Comparison of ENCODE assay signal across 33 cellular contexts in the genomic region with DNA sequence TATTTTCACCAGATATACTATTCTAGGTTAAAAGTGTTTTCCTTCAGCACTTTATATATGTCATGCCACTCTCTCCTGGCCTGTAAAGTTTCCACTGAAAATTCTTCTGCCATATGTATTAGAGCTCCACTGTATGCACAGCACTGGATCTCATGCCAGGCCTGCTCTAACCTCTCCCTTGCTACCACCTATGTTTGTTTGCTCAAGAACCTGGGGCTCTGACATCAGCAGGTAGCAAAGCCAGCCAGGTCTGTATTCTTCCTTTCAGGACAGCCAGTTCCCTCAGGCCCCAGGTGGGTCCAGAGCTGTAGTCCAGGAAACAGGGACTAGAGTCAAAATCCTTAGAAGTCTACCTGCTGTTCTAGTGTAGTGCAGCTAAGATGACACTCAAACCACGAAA. TPM values are rescaled to one million over a fixed set of nuclear protein-coding genes. Genes with fewer than 3 reads are reported as not detected.
"Had no signal": no experiment of that assay in that cellular context is flagged by ENCODE, and none has a peak within 500 bp of the region (broad histone marks: within the 10 kb centered on the region; RNA-seq: fewer than 3 reads in every experiment).

No MANE protein-coding gene starts in this region.

- H3K27ac ChIP-seq: ascending aorta, cardiac muscle cell, VCaP had no signal

- H3K27me3 ChIP-seq: ascending aorta, cardiac muscle cell had no signal

- ATAC-seq: activated CD4-positive, alpha-beta T cell treated with anti-CD3 and anti-CD28 coated beads for 36 hours; activated CD8-positive, alpha-beta memory T cell treated with anti-CD3 and anti-CD28 coated beads, Interleukin-2, amount 10 ng/mL, durations not matched to agents 7 days and 5 days; activated CD8-positive, alpha-beta T cell treated with anti-CD3 and anti-CD28 coated beads, Interleukin-2, amount 10 ng/mL, durations not matched to agents 7 days and 5 days; activated naive CD8-positive, alpha-beta T cell treated with anti-CD3 and anti-CD28 coated beads, Interleukin-2, amount 50 U/mL, for 24 hours; T-helper 17 cell had no signal

- H3K4me3 ChIP-seq: ascending aorta, cardiac muscle cell had no signal

- H3K9me3 ChIP-seq: ascending aorta had no signal

- H3K4me1 ChIP-seq: ascending aorta had no signal

- H3K36me3 ChIP-seq: ascending aorta, cardiac muscle cell had no signal

- DNase-seq: activated B cell treated with CpG ODN at 0.5 μM for 24 hours; activated CD4-positive, alpha-beta memory T cell treated with anti-CD3 and anti-CD28 coated beads, Interleukin-2, amount 10 ng/mL, durations not matched to agents 7 days and 5 days; activated CD4-positive, alpha-beta T cell treated with anti-CD3 and anti-CD28 coated beads for 1 hour; activated CD4-positive, alpha-beta T cell treated with anti-CD3 and anti-CD28 coated beads for 36 hours; activated CD4-positive, alpha-beta T cell treated with anti-CD3 and anti-CD28 coated beads for 48 hours; activated CD4-positive, alpha-beta T cell treated with anti-CD3 and anti-CD28 coated beads, Interleukin-2, amount 10 ng/mL, durations not matched to agents 7 days and 5 days; activated CD4-positive, alpha-beta T cell treated with anti-CD3 and anti-CD28 coated beads, Interleukin-2, amount 50 U/mL, for 48 hours; activated CD8-positive, alpha-beta memory T cell treated with anti-CD3 and anti-CD28 coated beads for 24 hours; activated CD8-positive, alpha-beta memory T cell treated with anti-CD3 and anti-CD28 coated beads, Interleukin-2, amount 10 ng/mL, durations not matched to agents 7 days and 5 days; activated CD8-positive, alpha-beta memory T cell treated with anti-CD3 and anti-CD28 coated beads, Interleukin-2, amount 50 U/mL, for 48 hours; activated CD8-positive, alpha-beta T cell treated with anti-CD3 and anti-CD28 coated beads, Interleukin-2, amount 10 ng/mL, durations not matched to agents 7 days and 5 days; activated effector memory CD4-positive, alpha-beta T cell treated with Interleukin-2 at 50 U/mL for 16 hours; activated gamma-delta T cell; activated naive CD4-positive, alpha-beta T cell treated with anti-CD3 and anti-CD28 coated beads, Interleukin-2, amount 10 ng/mL, durations not matched to agents 7 days and 5 days; activated naive CD4-positive, alpha-beta T cell treated with Interleukin-2 at 50 U/mL for 16 hours; activated naive CD8-positive, alpha-beta T cell treated with anti-CD3 and anti-CD28 coated beads, Interleukin-2, amount 10 ng/mL, durations not matched to agents 7 days and 5 days; activated naive CD8-positive, alpha-beta T cell treated with anti-CD3 and anti-CD28 coated beads, Interleukin-2, amount 50 U/mL, for 24 hours; activated T-cell treated with anti-CD3 and anti-CD28 coated beads, Interleukin-2, amount 50 U/mL, for 24 hours; activated T-cell treated with anti-CD3 and anti-CD28 coated beads, Interleukin-2, amount 50 U/mL, for 48 hours; amygdala; anterior cingulate cortex; caudate nucleus; cerebellar nuclear complex; T-helper 17 cell had no signal

RNA-seq across cellular contexts. Expression of a gene that starts 19.1 kb away (rescaled TPM):
- total RNA-seq: activated B cell treated with CpG ODN at 0.5 μM for 24 hours; activated CD4-positive, alpha-beta memory T cell treated with anti-CD3 and anti-CD28 coated beads, Interleukin-2, amount 10 ng/mL, durations not matched to agents 7 days and 5 days; activated CD4-positive, alpha-beta T cell treated with anti-CD3 and anti-CD28 coated beads for 36 hours; activated CD4-positive, alpha-beta T cell treated with anti-CD3 and anti-CD28 coated beads, Interleukin-2, amount 10 ng/mL, durations not matched to agents 7 days and 5 days; activated CD8-positive, alpha-beta memory T cell treated with anti-CD3 and anti-CD28 coated beads, Interleukin-2, amount 10 ng/mL, durations not matched to agents 7 days and 5 days; activated CD8-positive, alpha-beta T cell treated with anti-CD3 and anti-CD28 coated beads, Interleukin-2, amount 10 ng/mL, durations not matched to agents 7 days and 5 days; activated naive CD8-positive, alpha-beta T cell treated with anti-CD3 and anti-CD28 coated beads, Interleukin-2, amount 10 ng/mL, durations not matched to agents 7 days and 5 days; activated T-helper 2 cell treated with anti-CD3 and anti-CD28 coated beads, Interferon-gamma antibody, Interleukin-2, Interleukin-4, amounts not matched to agents 10 μg/mL and 5 μg/mL and 100 μg/mL, durations not matched to agents 14 hours and 24 hours and 36 hours; ascending aorta; bronchial epithelial cell; cardiac muscle cell; chondrocyte; T-helper 1 cell treated with Interleukin-12 subunit alpha and Interleukin-12 subunit beta and Interleukin-4 antibody, amounts not matched to agents 30 ng/mL and 1 ng/mL, for 36 hours; T-helper 17 cell; T-helper 2 cell treated with Interferon-gamma antibody and Interleukin-4, amounts not matched to agents 100 ng/mL and 5 ng/mL, for 36 hours had no signal
- polyA plus RNA-seq: adipose tissue, cardiac muscle cell had no signal

RNA-seq across cellular contexts. Expression of a gene that starts 55.2 kb away (rescaled TPM):
- total RNA-seq: activated B cell treated with CpG ODN at 0.5 μM for 24 hours; activated CD4-positive, alpha-beta memory T cell treated with anti-CD3 and anti-CD28 coated beads, Interleukin-2, amount 10 ng/mL, durations not matched to agents 7 days and 5 days; activated CD4-positive, alpha-beta T cell treated with anti-CD3 and anti-CD28 coated beads for 36 hours; activated CD4-positive, alpha-beta T cell treated with anti-CD3 and anti-CD28 coated beads, Interleukin-2, amount 10 ng/mL, durations not matched to agents 7 days and 5 days; activated CD8-positive, alpha-beta memory T cell treated with anti-CD3 and anti-CD28 coated beads, Interleukin-2, amount 10 ng/mL, durations not matched to agents 7 days and 5 days; activated CD8-positive, alpha-beta T cell treated with anti-CD3 and anti-CD28 coated beads, Interleukin-2, amount 10 ng/mL, durations not matched to agents 7 days and 5 days; activated naive CD8-positive, alpha-beta T cell treated with anti-CD3 and anti-CD28 coated beads, Interleukin-2, amount 10 ng/mL, durations not matched to agents 7 days and 5 days; activated T-helper 2 cell treated with anti-CD3 and anti-CD28 coated beads, Interferon-gamma antibody, Interleukin-2, Interleukin-4, amounts not matched to agents 10 μg/mL and 5 μg/mL and 100 μg/mL, durations not matched to agents 14 hours and 24 hours and 36 hours; ascending aorta; bronchial epithelial cell; cardiac muscle cell; chondrocyte; T-helper 1 cell treated with Interleukin-12 subunit alpha and Interleukin-12 subunit beta and Interleukin-4 antibody, amounts not matched to agents 30 ng/mL and 1 ng/mL, for 36 hours; T-helper 17 cell; T-helper 2 cell treated with Interferon-gamma antibody and Interleukin-4, amounts not matched to agents 100 ng/mL and 5 ng/mL, for 36 hours had no signal
- polyA plus RNA-seq: adipose tissue, cardiac muscle cell had no signal
